ENCODE assay signal across 38 cellular contexts in genomic region chr2:235831755-235832154, GRCh38.
"Had no signal": no experiment of that assay in that cellular context is flagged by ENCODE, and none has a peak within 500 bp of the region (broad histone marks: within the 10 kb centered on the region; RNA-seq: fewer than 3 reads in every experiment).

No MANE protein-coding gene starts in this region.

- H3K4me1 Mint-ChIP-seq: activated naive CD4-positive, alpha-beta T cell treated with anti-CD3 and anti-CD28 coated beads, Interleukin-2, amount 10 ng/mL, durations not matched to agents 7 days and 5 days; activated naive CD4-positive, alpha-beta T cell treated with anti-CD3 and anti-CD28 coated beads, Interleukin-2, amount 50 U/mL, for 24 hours; activated naive CD8-positive, alpha-beta T cell treated with anti-CD3 and anti-CD28 coated beads for 36 hours; activated naive CD8-positive, alpha-beta T cell treated with anti-CD3 and anti-CD28 coated beads, Interleukin-2, amount 10 ng/mL, durations not matched to agents 7 days and 5 days; activated naive CD8-positive, alpha-beta T cell treated with anti-CD3 and anti-CD28 coated beads, Interleukin-2, amount 50 U/mL, for 24 hours; activated T-helper 17 cell treated with anti-CD3 and anti-CD28 coated beads, Interleukin-2, amount 50 U/mL, for 72 hours had no signal

- H3K9me3 ChIP-seq: adrenal gland, ascending aorta, body of pancreas, breast epithelium had no signal

- H3K27me3 Mint-ChIP-seq: activated naive CD4-positive, alpha-beta T cell treated with anti-CD3 and anti-CD28 coated beads, Interleukin-2, amount 10 ng/mL, durations not matched to agents 7 days and 5 days; activated naive CD8-positive, alpha-beta T cell treated with anti-CD3 and anti-CD28 coated beads for 36 hours; activated naive CD8-positive, alpha-beta T cell treated with anti-CD3 and anti-CD28 coated beads, Interleukin-2, amount 10 ng/mL, durations not matched to agents 7 days and 5 days; central memory CD8-positive, alpha-beta T cell had no signal

- H3K4me1 ChIP-seq: ascending aorta, body of pancreas, breast epithelium had no signal

- H3K27ac Mint-ChIP-seq: activated naive CD4-positive, alpha-beta T cell treated with anti-CD3 and anti-CD28 coated beads for 36 hours; activated naive CD4-positive, alpha-beta T cell treated with anti-CD3 and anti-CD28 coated beads, Interleukin-2, amount 10 ng/mL, durations not matched to agents 7 days and 5 days; activated naive CD4-positive, alpha-beta T cell treated with anti-CD3 and anti-CD28 coated beads, Interleukin-2, amount 50 U/mL, for 24 hours; activated naive CD4-positive, alpha-beta T cell treated with anti-CD3 and anti-CD28 coated beads, Interleukin-2, amount 50 U/mL, for 72 hours; activated naive CD8-positive, alpha-beta T cell; activated naive CD8-positive, alpha-beta T cell treated with anti-CD3 and anti-CD28 coated beads for 36 hours; activated naive CD8-positive, alpha-beta T cell treated with anti-CD3 and anti-CD28 coated beads, Interleukin-2, amount 10 ng/mL, durations not matched to agents 7 days and 5 days; activated naive CD8-positive, alpha-beta T cell treated with anti-CD3 and anti-CD28 coated beads, Interleukin-2, amount 50 U/mL, for 24 hours; activated T-cell treated with anti-CD3 and anti-CD28 coated beads, Interleukin-2, amount 50 U/mL, for 24 hours; activated T-cell treated with anti-CD3 and anti-CD28 coated beads, Interleukin-2, amount 50 U/mL, for 72 hours; activated T-helper 17 cell treated with anti-CD3 and anti-CD28 coated beads, Interleukin-2, amount 50 U/mL, for 72 hours; activated T-helper 2 cell treated with anti-CD3 and anti-CD28 coated beads, Interferon-gamma antibody, Interleukin-2, Interleukin-4, amounts not matched to agents 10 μg/mL and 5 μg/mL and 100 μg/mL, durations not matched to agents 14 hours and 24 hours and 36 hours; brain had no signal

- FAIRE-seq: astrocyte, bronchial epithelial cell had no signal

- H3K9me3 Mint-ChIP-seq: activated naive CD4-positive, alpha-beta T cell treated with anti-CD3 and anti-CD28 coated beads for 36 hours; activated naive CD4-positive, alpha-beta T cell treated with anti-CD3 and anti-CD28 coated beads, Interleukin-2, amount 10 ng/mL, durations not matched to agents 7 days and 5 days; activated naive CD4-positive, alpha-beta T cell treated with anti-CD3 and anti-CD28 coated beads, Interleukin-2, amount 50 U/mL, for 24 hours; activated naive CD4-positive, alpha-beta T cell treated with anti-CD3 and anti-CD28 coated beads, Interleukin-2, amount 50 U/mL, for 72 hours; activated naive CD8-positive, alpha-beta T cell treated with anti-CD3 and anti-CD28 coated beads for 36 hours; activated naive CD8-positive, alpha-beta T cell treated with anti-CD3 and anti-CD28 coated beads, Interleukin-2, amount 10 ng/mL, durations not matched to agents 7 days and 5 days; activated naive CD8-positive, alpha-beta T cell treated with anti-CD3 and anti-CD28 coated beads, Interleukin-2, amount 50 U/mL, for 24 hours; activated T-cell treated with anti-CD3 and anti-CD28 coated beads, Interleukin-2, amount 50 U/mL, for 24 hours; activated T-cell treated with anti-CD3 and anti-CD28 coated beads, Interleukin-2, amount 50 U/mL, for 4 hours; activated T-cell treated with anti-CD3 and anti-CD28 coated beads, Interleukin-2, amount 50 U/mL, for 72 hours; activated T-helper 17 cell treated with anti-CD3 and anti-CD28 coated beads, Interleukin-2, amount 50 U/mL, for 72 hours; activated T-helper 2 cell treated with anti-CD3 and anti-CD28 coated beads, Interferon-gamma antibody, Interleukin-2, Interleukin-4, amounts not matched to agents 10 μg/mL and 5 μg/mL and 100 μg/mL, durations not matched to agents 14 hours and 24 hours and 36 hours; central memory CD8-positive, alpha-beta T cell had no signal

- H3K36me3 ChIP-seq: adrenal gland, ascending aorta, brain microvascular endothelial cell, breast epithelium, cardiac muscle cell had no signal

- H3K27me3 ChIP-seq: adrenal gland, ascending aorta, body of pancreas, brain microvascular endothelial cell, breast epithelium, cardiac muscle cell had no signal

- DNase-seq: activated effector memory CD4-positive, alpha-beta T cell treated with anti-CD3 and anti-CD28 coated beads, Interleukin-2, amount 50 U/mL, for 16 hours; activated effector memory CD4-positive, alpha-beta T cell treated with Interleukin-2 at 50 U/mL for 16 hours; activated gamma-delta T cell; activated gamma-delta T cell treated with Interleukin-2 at 50 U/mL for 16 hours; activated naive CD4-positive, alpha-beta T cell; activated naive CD4-positive, alpha-beta T cell treated with anti-CD3 and anti-CD28 coated beads for 36 hours; activated naive CD4-positive, alpha-beta T cell treated with anti-CD3 and anti-CD28 coated beads, Interleukin-2, amount 10 ng/mL, durations not matched to agents 7 days and 5 days; activated naive CD4-positive, alpha-beta T cell treated with anti-CD3 and anti-CD28 coated beads, Interleukin-2, amount 50 U/mL, for 16 hours; activated naive CD4-positive, alpha-beta T cell treated with Interleukin-2 at 50 U/mL for 16 hours; activated naive CD8-positive, alpha-beta T cell treated with anti-CD3 and anti-CD28 coated beads for 36 hours; activated naive CD8-positive, alpha-beta T cell treated with anti-CD3 and anti-CD28 coated beads, Interleukin-2, amount 10 ng/mL, durations not matched to agents 7 days and 5 days; activated naive CD8-positive, alpha-beta T cell treated with anti-CD3 and anti-CD28 coated beads, Interleukin-2, amount 50 U/mL, for 24 hours; activated T-cell treated with anti-CD3 and anti-CD28 coated beads, Interleukin-2, amount 50 U/mL, for 1 hour; activated T-cell treated with anti-CD3 and anti-CD28 coated beads, Interleukin-2, amount 50 U/mL, for 24 hours; activated T-cell treated with anti-CD3 and anti-CD28 coated beads, Interleukin-2, amount 50 U/mL, for 4 hours; activated T-cell treated with anti-CD3 and anti-CD28 coated beads, Interleukin-2, amount 50 U/mL, for 48 hours; activated T-cell treated with anti-CD3 and anti-CD28 coated beads, Interleukin-2, amount 50 U/mL, for 72 hours; adrenal gland; amniotic stem cell; amygdala; anterior cingulate cortex; body of pancreas; brain microvascular endothelial cell; caudate nucleus; central memory CD4-positive, alpha-beta T cell; cerebellar nuclear complex had no signal

- H3K27ac ChIP-seq: adrenal gland, ascending aorta, body of pancreas, brain microvascular endothelial cell, breast epithelium, cardiac muscle cell had no signal

- H3K4me3 ChIP-seq: adrenal gland, ascending aorta, body of pancreas, breast epithelium, cardiac muscle cell had no signal

- ATAC-seq: activated naive CD4-positive, alpha-beta T cell treated with anti-CD3 and anti-CD28 coated beads, Interleukin-2, amount 50 U/mL, for 72 hours; activated naive CD8-positive, alpha-beta T cell treated with anti-CD3 and anti-CD28 coated beads, Interleukin-2, amount 50 U/mL, for 24 hours; activated T-cell treated with anti-CD3 and anti-CD28 coated beads, Interleukin-2, amount 50 U/mL, for 4 hours; activated T-cell treated with anti-CD3 and anti-CD28 coated beads, Interleukin-2, amount 50 U/mL, for 72 hours; activated T-helper 17 cell treated with anti-CD3 and anti-CD28 coated beads, Interleukin-2, amount 50 U/mL, for 72 hours; body of pancreas had no signal

- H3K4me3 Mint-ChIP-seq: activated naive CD4-positive, alpha-beta T cell treated with anti-CD3 and anti-CD28 coated beads for 36 hours; activated naive CD4-positive, alpha-beta T cell treated with anti-CD3 and anti-CD28 coated beads, Interleukin-2, amount 10 ng/mL, durations not matched to agents 7 days and 5 days; activated naive CD4-positive, alpha-beta T cell treated with anti-CD3 and anti-CD28 coated beads, Interleukin-2, amount 50 U/mL, for 24 hours; activated naive CD8-positive, alpha-beta T cell; activated naive CD8-positive, alpha-beta T cell treated with anti-CD3 and anti-CD28 coated beads for 36 hours; activated naive CD8-positive, alpha-beta T cell treated with anti-CD3 and anti-CD28 coated beads, Interleukin-2, amount 10 ng/mL, durations not matched to agents 7 days and 5 days; activated naive CD8-positive, alpha-beta T cell treated with anti-CD3 and anti-CD28 coated beads, Interleukin-2, amount 50 U/mL, for 24 hours; activated T-cell treated with anti-CD3 and anti-CD28 coated beads, Interleukin-2, amount 50 U/mL, for 24 hours; activated T-cell treated with anti-CD3 and anti-CD28 coated beads, Interleukin-2, amount 50 U/mL, for 4 hours; activated T-cell treated with anti-CD3 and anti-CD28 coated beads, Interleukin-2, amount 50 U/mL, for 72 hours; activated T-helper 17 cell treated with anti-CD3 and anti-CD28 coated beads, Interleukin-2, amount 50 U/mL, for 72 hours; brain; central memory CD8-positive, alpha-beta T cell had no signal

- H3K36me3 Mint-ChIP-seq: activated naive CD4-positive, alpha-beta T cell treated with anti-CD3 and anti-CD28 coated beads, Interleukin-2, amount 10 ng/mL, durations not matched to agents 7 days and 5 days; activated naive CD4-positive, alpha-beta T cell treated with anti-CD3 and anti-CD28 coated beads, Interleukin-2, amount 50 U/mL, for 24 hours; activated naive CD4-positive, alpha-beta T cell treated with anti-CD3 and anti-CD28 coated beads, Interleukin-2, amount 50 U/mL, for 72 hours; activated naive CD8-positive, alpha-beta T cell; activated naive CD8-positive, alpha-beta T cell treated with anti-CD3 and anti-CD28 coated beads for 36 hours; activated naive CD8-positive, alpha-beta T cell treated with anti-CD3 and anti-CD28 coated beads, Interleukin-2, amount 10 ng/mL, durations not matched to agents 7 days and 5 days had no signal
